ENCODE assay signal across 30 cellular contexts in the genomic region with DNA sequence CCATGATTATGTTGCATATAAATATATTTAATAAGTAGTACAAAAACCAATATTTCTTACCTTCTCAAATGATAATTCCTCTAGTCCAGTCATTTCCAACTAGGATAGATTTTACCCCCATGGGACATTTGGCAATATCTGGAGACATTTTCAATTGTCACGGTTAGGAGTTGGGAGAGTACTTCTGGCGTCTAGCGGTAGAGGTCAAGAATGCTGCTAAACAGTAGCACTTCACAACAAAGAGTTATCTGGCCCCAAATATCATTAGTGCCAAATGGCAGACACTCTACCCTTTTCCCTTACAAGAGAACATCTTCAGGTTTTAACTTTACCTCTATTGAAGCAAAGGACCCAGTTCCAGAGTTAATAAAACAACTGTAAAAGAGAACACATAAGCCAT.
"Had no signal": no experiment of that assay in that cellular context is flagged by ENCODE, and none has a peak within 500 bp of the region (broad histone marks: within the 10 kb centered on the region; RNA-seq: fewer than 3 reads in every experiment).

No MANE protein-coding gene starts in this region.

- H3K27ac ChIP-seq: brain microvascular endothelial cell, cardiac muscle cell, SJSA1, WERI-Rb-1 had no signal

- H3K4me3 ChIP-seq: cardiac muscle cell, SJSA1 had no signal

- DNase-seq: activated CD4-positive, alpha-beta memory T cell treated with anti-CD3 and anti-CD28 coated beads, Interleukin-2, amount 10 ng/mL, durations not matched to agents 7 days and 5 days; activated CD4-positive, alpha-beta T cell treated with anti-CD3 and anti-CD28 coated beads for 1 hour; activated CD4-positive, alpha-beta T cell treated with anti-CD3 and anti-CD28 coated beads for 48 hours; activated CD4-positive, CD25-positive, alpha-beta regulatory T cell; activated CD8-positive, alpha-beta memory T cell treated with anti-CD3 and anti-CD28 coated beads for 24 hours; activated CD8-positive, alpha-beta memory T cell treated with anti-CD3 and anti-CD28 coated beads, Interleukin-2, amount 10 ng/mL, durations not matched to agents 7 days and 5 days; activated CD8-positive, alpha-beta memory T cell treated with anti-CD3 and anti-CD28 coated beads, Interleukin-2, amount 50 U/mL, for 48 hours; activated effector memory CD4-positive, alpha-beta T cell treated with anti-CD3 and anti-CD28 coated beads, Interleukin-2, amount 50 U/mL, for 16 hours; activated naive CD4-positive, alpha-beta T cell; activated naive CD4-positive, alpha-beta T cell treated with anti-CD3 and anti-CD28 coated beads, Interleukin-2, amount 50 U/mL, for 16 hours; activated naive CD8-positive, alpha-beta T cell treated with anti-CD3 and anti-CD28 coated beads for 36 hours; activated T-cell treated with anti-CD3 and anti-CD28 coated beads, Interleukin-2, amount 50 U/mL, for 48 hours; amniotic stem cell; aorta; brain microvascular endothelial cell; Kasumi-1; KG1; NCI-H1092 treated with DMSO at 0.1 percent for 48 hours; NCI-H1417 treated with DMSO at 0.1 percent for 48 hours; NCI-H187 treated with DMSO at 0.1 percent for 48 hours; NCI-H2081; NCI-H345; NCI-H524 treated with DMSO at 0.1 percent for 48 hours; SHP77; SW 1271; T1000; WERI-Rb-1 had no signal

- H3K27me3 ChIP-seq: brain microvascular endothelial cell, cardiac muscle cell, SJSA1 had no signal

- H3K4me1 ChIP-seq: SJSA1 had no signal

- H3K9me3 ChIP-seq: SJSA1 had no signal

- ATAC-seq: activated CD8-positive, alpha-beta memory T cell treated with anti-CD3 and anti-CD28 coated beads, Interleukin-2, amount 10 ng/mL, durations not matched to agents 7 days and 5 days; Panc1 had no signal

- H3K36me3 ChIP-seq: brain microvascular endothelial cell, WERI-Rb-1 had no signal
